In genomic region chr10:69325637-69326523, GRCh38 we compare ENCODE assay signal across 8 cellular contexts. TPM values are rescaled to one million over a fixed set of nuclear protein-coding genes. Genes with fewer than 3 reads are reported as not detected.
DNase-seq lines count a peak whose midpoint lies in the region; ATAC-seq and TF ChIP-seq lines count a peak whose summit lies in the region.
"Not testable (repeated sequence)": the region's sequence is repeated elsewhere in the genome, so short reads cannot be mapped to it uniquely, and the experiment has no call there.

No MANE protein-coding gene starts in this region.

- POLR2A ChIA-PET in HEK293T (lab: Yijun Ruan, JAX), result not testable (repeated sequence)
- POLR2A ChIA-PET in WTC11 (lab: Charles Lee), result interaction anchor here (0.7 kb wide), 1 partner anchor 91 kb away, joined by 3 read pairs; no protein-coding TSS in a partner anchor

- H3K36me3 ChIP-seq in CD4-positive, CD25-positive, alpha-beta regulatory T cell (ENCODE audit: control insufficient read depth, insufficient read depth, low read length), result peaks cover 13% of the 10 kb centered on the region
- H3K36me3 ChIP-seq in brain microvascular endothelial cell (replicated peaks); gastrocnemius medialis: not testable (repeated sequence)

- ATAC-seq in CD4-positive, CD25-positive, alpha-beta regulatory T cell (ENCODE audit: low read depth in 2 of 2); gastrocnemius medialis: not testable (repeated sequence)
- ATAC-seq in WTC11, result peak; percentile 9; the same call in 1 of the 2 replicates
- ATAC-seq in foreskin keratinocyte, result peak; percentile 52

- not testable (repeated sequence) for H3K9me3 Mint-ChIP-seq in CD4-positive, CD25-positive, alpha-beta regulatory T cell; WTC11

- not testable (repeated sequence) for H3K27me3 ChIP-seq in CD4-positive, CD25-positive, alpha-beta regulatory T cell (ENCODE audit: control insufficient read depth, insufficient read depth, low read length); brain microvascular endothelial cell (replicated peaks); foreskin keratinocyte; gastrocnemius medialis

- H3K4me1 ChIP-seq in CD4-positive, CD25-positive, alpha-beta regulatory T cell (ENCODE audit: control insufficient read depth, insufficient read depth, low read length, poor library complexity, severe bottlenecking), result peaks cover 45% of the 10 kb centered on the region
- H3K4me1 ChIP-seq in foreskin keratinocyte (peaks cover 25% of the 10 kb centered on the region), gastrocnemius medialis (peaks cover 67 to 88% of the 10 kb centered on the region in 2 donors)

- not testable (repeated sequence) for H3K4me3 ChIP-seq in CD4-positive, CD25-positive, alpha-beta regulatory T cell (ENCODE audit: low read depth, low read length); brain microvascular endothelial cell (ENCODE audit: low read depth, low read length); gastrocnemius medialis

- TF ChIP-seq POLR2A in gastrocnemius medialis (IDR thresholded peaks at IDR 0.05), result not testable (repeated sequence)

- TF ChIP-seq CTCF in WTC11 (IDR thresholded peaks at IDR 0.05); foreskin keratinocyte (conservative IDR thresholded peaks at IDR 0.05); gastrocnemius medialis (IDR thresholded peaks at IDR 0.05 in 4 of 5, conservative IDR thresholded peaks at IDR 0.05 in 1 of 5): not testable (repeated sequence)
- peak; percentile 35 for TF ChIP-seq CTCF in brain microvascular endothelial cell (IDR thresholded peaks at IDR 0.05; ENCODE audit: low read depth, low read length, missing control alignments)

- in situ Hi-C loops in brain microvascular endothelial cell (cut with HindIII; ENCODE audit: low pct_ligation_motif_present, low sequenced_read_pairs), result not testable (repeated sequence)
- in situ Hi-C loops in gastrocnemius medialis (cut with MboI; ENCODE audit: low sequenced_read_pairs in 4 of 4), result loop anchor here in 1 of 4 donors (10.0 kb wide), 1 partner anchor 59 kb away; no protein-coding TSS in a partner anchor

- intact Hi-C loops in gastrocnemius medialis (cut with DNase I; ENCODE audit: low total_unique reads), result not testable (repeated sequence)

- peak overlapping the region; percentile 29 for H3K27ac ChIP-seq in CD4-positive, CD25-positive, alpha-beta regulatory T cell (ENCODE audit: insufficient read depth, low read length, poor library complexity, severe bottlenecking)
- H3K27ac ChIP-seq in brain microvascular endothelial cell (peak overlapping the region; percentile 1), gastrocnemius medialis (peak overlapping the region; percentile 87 to 97 (median 93))
- not testable (repeated sequence) for H3K27ac ChIP-seq in foreskin keratinocyte

- not testable (repeated sequence) for H3K9me3 ChIP-seq in CD4-positive, CD25-positive, alpha-beta regulatory T cell (ENCODE audit: control insufficient read depth in 2 of 2, low read length in 2 of 2); gastrocnemius medialis

- CTCF ChIA-PET in HEK293T (lab: Yijun Ruan, JAX), result interaction anchor here (0.6 kb wide), 1 partner anchor 126 kb away, joined by 4 read pairs; no protein-coding TSS in a partner anchor
- CTCF ChIA-PET in WTC11 (lab: Charles Lee), result interaction anchor here (0.7 to 2.8 kb wide), 3 partner anchors 13 to 103 kb away, joined by 4 to 11 read pairs (median 5); no protein-coding TSS in a partner anchor

- H3K4me3 Mint-ChIP-seq in CD4-positive, CD25-positive, alpha-beta regulatory T cell, result peak overlapping the region in 3 of 4 donors; percentile 13 to 71 (median 69)
- H3K4me3 Mint-ChIP-seq in WTC11, result peak overlapping the region; percentile 49

- peaks cover 39 to 92% (median 54%) of the 10 kb centered on the region in 4 donors for H3K4me1 Mint-ChIP-seq in CD4-positive, CD25-positive, alpha-beta regulatory T cell
- peaks cover 95% of the 10 kb centered on the region for H3K4me1 Mint-ChIP-seq in WTC11

- H3K27ac Mint-ChIP-seq in CD4-positive, CD25-positive, alpha-beta regulatory T cell, result peak overlapping the region in 2 of 3 donors; percentile 88 to 90
- peak overlapping the region; percentile 96 for H3K27ac Mint-ChIP-seq in WTC11

- not testable (repeated sequence) for H3K36me3 Mint-ChIP-seq in CD4-positive, CD25-positive, alpha-beta regulatory T cell; WTC11

- not testable (repeated sequence) for DNase-seq in CD4-positive, CD25-positive, alpha-beta regulatory T cell; gastrocnemius medialis
- DNase-seq in HEK293T (ENCODE audit: extremely low spot score), result peak; percentile 51
- peak; percentile 52 for DNase-seq in NCI-H2227 (lab: John Stamatoyannopoulos, UW; ENCODE audit: unreplicated experiment)
- peak; percentile 47 for DNase-seq in WTC11 (ENCODE audit: low spot score)
- DNase-seq in brain microvascular endothelial cell, result peak; percentile 40
- DNase-seq in foreskin keratinocyte, result peak in 1 of 2 donors; percentile 49
- DNase-seq in lung microvascular endothelial cell (ENCODE audit: low read depth in 2 of 2), result peak; percentile 49 to 69

- not testable (repeated sequence) for H3K27me3 Mint-ChIP-seq in CD4-positive, CD25-positive, alpha-beta regulatory T cell; WTC11 (ENCODE audit: low read depth)

TF ChIP-seq in HEK293T, 16 proteins besides CTCF, POLR2A, EP300 and RAD21:
- peak; percentile 64 for TF ChIP-seq L3MBTL2 (conservative IDR thresholded peaks at IDR 0.05)
- TF ChIP-seq ZNF384 (IDR thresholded peaks at IDR 0.05), result peak; percentile 79

RNA-seq across cellular contexts. Expression of gene HK1, which starts 47.6 kb away (rescaled TPM):
- total RNA-seq in CD4-positive, CD25-positive, alpha-beta regulatory T cell, result 86.4 TPM
- polyA plus RNA-seq in CD4-positive, CD25-positive, alpha-beta regulatory T cell, result 100 to 1,000 TPM in 3 of 4 donors, 10 to 100 TPM in 1; 95.6 to 115 (median 106) TPM
- total RNA-seq in WTC11 (2021) (218 to 220 TPM (median 219 TPM) in 3 replicates), foreskin keratinocyte (73.2 and 109 TPM in 2 replicates), lung microvascular endothelial cell (86.7 and 93.3 TPM in 2 replicates), gastrocnemius medialis (100 to 1,000 TPM; 168 to 331 (median 246) TPM)
- 57.8 and 79.6 TPM in 2 replicates for polyA plus RNA-seq in foreskin keratinocyte
